ENCODE assay signal across 9 cellular contexts in genomic region chr17:74199306-74200092, GRCh38. TPM values are rescaled to one million over a fixed set of nuclear protein-coding genes. Genes with fewer than 3 reads are reported as not detected.
DNase-seq lines count a peak whose midpoint lies in the region; ATAC-seq, FAIRE-seq and TF ChIP-seq lines count a peak whose summit lies in the region.
"Had no signal": no experiment of that assay in that cellular context is flagged by ENCODE, and none has a peak within 500 bp of the region (broad histone marks: within the 10 kb centered on the region; RNA-seq: fewer than 3 reads in every experiment).

No MANE protein-coding gene starts in this region.

- in situ Hi-C loops in GM12878 (cut with MboI), result loop anchor here (5.0 to 10.0 kb wide), 2 partner anchors 33 to 925 kb away; no protein-coding TSS in a partner anchor

- RAD21 ChIA-PET in GM12878 (lab: Charles Lee; ENCODE audit: unreplicated experiment), result interaction anchor here (0.8 to 2.3 kb wide), 4 partner anchors 63 to 163 kb away, joined by 3 to 14 read pairs (median 4); no protein-coding TSS in a partner anchor

- SMC1A ChIA-PET in GM12878 (lab: Charles Lee; ENCODE audit: uncharacterized antibody, unreplicated experiment), result interaction anchor here (1.0 to 1.6 kb wide), 2 partner anchors 110 to 112 kb away, joined by 3 to 6 read pairs; no protein-coding TSS in a partner anchor

- FAIRE-seq in GM12878 (lab: Jason Lieb, UNC), result peak; percentile 23

- H3K9ac ChIP-seq in MM.1S (ENCODE audit: low read length) (no peak overlapping the region), GM12878 (ENCODE audit: control insufficient read depth, insufficient read depth, low read length) (no peak overlapping the region), iPS-20b (ENCODE audit: low read depth, low read length) (no peak overlapping the region)

- intact Hi-C loops in GM12878 (cut with micrococcal nuclease; ENCODE audit: unreplicated experiment), result loop anchor here (2.0 kb wide), 1 partner anchor 109 kb away; no protein-coding TSS in a partner anchor

- H3K4me1 ChIP-seq in MM.1S (ENCODE audit: low read length), result no peaks in the 10 kb centered on the region
- peaks cover 4% of the 10 kb centered on the region; the same call in 1 of the 2 replicates for H3K4me1 ChIP-seq in GM12878 (ENCODE audit: control insufficient read depth, insufficient read depth, low read length)
- peaks cover 6% of the 10 kb centered on the region; the same call in 1 of the 2 replicates for H3K4me1 ChIP-seq in iPS-20b (ENCODE audit: insufficient read depth, low read length)

- TF ChIP-seq EP300 in GM12878 (IDR thresholded peaks at IDR 0.05; ENCODE audit: borderline replicate concordance in 1 of 2, control insufficient read depth in 1 of 2, low read depth in 2 of 2, low read length in 2 of 2), result no peak

- CTCF ChIA-PET in GM12878 (lab: Yijun Ruan, JAX), result interaction anchor here (0.6 to 6.7 kb wide), 21 partner anchors 8 to 482 kb away, joined by 3 to 68 read pairs (median 4); partner anchors contain the start of gene BTBD17

- H3K9me2 ChIP-seq in MM.1S (replicated peaks; ENCODE audit: insufficient read depth, low read length), result no peaks in the 10 kb centered on the region

- TF ChIP-seq CTCF in GM12872 (IDR thresholded peaks at IDR 0.05; ENCODE audit: insufficient read depth, low read depth, low read length), result peak; percentile 93
- peak; percentile 98 for TF ChIP-seq CTCF in MM.1S (IDR thresholded peaks at IDR 0.05; ENCODE audit: low read length)
- peak; percentile 84 to 98 (median 97) for TF ChIP-seq CTCF in GM12878 (IDR thresholded peaks at IDR 0.05 in 2 of 3, conservative IDR thresholded peaks at IDR 0.05 in 1 of 3; ENCODE audit: control insufficient read depth in 2 of 3, extremely low read depth in 1 of 3, insufficient read depth in 1 of 3, low read depth in 3 of 3, low read length in 3 of 3)

- 25% methylated on average over 35 of the region's 35 CpGs for WGBS in GM12878 (ENCODE audit: insufficient coverage, insufficient replicate concordance, low lambda C conversion rate, missing lambda C conversion rate)

- no TSS peak for BruUV-seq in GM12878 (replicated peaks; lab: Mats Ljungman, UMichigan)

- H3K79me2 ChIP-seq in MM.1S (ENCODE audit: low read length) (peaks cover 10% of the 10 kb centered on the region), GM12878 (ENCODE audit: control insufficient read depth, insufficient read depth, low read length) (peaks cover 10% of the 10 kb centered on the region)

- POLR2A ChIA-PET in GM12878 (lab: Charles Lee), result interaction anchor here (0.5 kb wide), 2 partner anchors 11 to 224 kb away, joined by 3 to 5 read pairs; no protein-coding TSS in a partner anchor

- H4K20me1 ChIP-seq in MM.1S (ENCODE audit: insufficient read depth, low read length) (no peaks in the 10 kb centered on the region), GM12878 (ENCODE audit: control insufficient read depth, insufficient read depth) (no peaks in the 10 kb centered on the region)

- H3K27ac ChIP-seq in MM.1S (ENCODE audit: low read length) (no peak overlapping the region), GM12878 (ENCODE audit: control insufficient read depth, insufficient read depth) (no peak overlapping the region), iPS-20b (ENCODE audit: low read length) (no peak overlapping the region)
- H3K27ac ChIP-seq: epithelial cell of prostate had no signal

- H3K4me2 ChIP-seq in MM.1S (ENCODE audit: low read depth, low read length) (peak overlapping the region; percentile 33), GM12878 (ENCODE audit: control insufficient read depth, insufficient read depth) (no peak overlapping the region)

- DNase-seq in MM.1S, result peak; percentile 52
- DNase-seq in UCSD-AML1 (lab: John Stamatoyannopoulos, UW; ENCODE audit: unreplicated experiment), result peak; percentile 63
- no peak for DNase-seq in GM12878 (ENCODE audit: low read depth, low spot score)
- DNase-seq in stimulated activated CD4-positive, alpha-beta T cell treated with anti-CD3 and anti-CD28 coated beads, Interleukin-12 subunit alpha, Interleukin-12 subunit beta, amount 100 ng/mL, for 4 hours, result peak; percentile 61
- no peak for DNase-seq in foreskin melanocyte

- TF ChIP-seq POLR2A in GM12878 (IDR thresholded peaks at IDR 0.05; ENCODE audit: low read depth, low read length), result no peak

- TF ChIP-seq RAD21 in GM12878 (IDR thresholded peaks at IDR 0.05; ENCODE audit: insufficient read depth, low read depth, low read length), result peak; percentile 56

- ATAC-seq in GM12878, result peak; percentile 73
- ATAC-seq in HG03095 (IDR thresholded peaks at IDR 0.05; ENCODE audit: unreplicated experiment), result no peak

- H3K27me3 ChIP-seq in MM.1S (replicated peaks; ENCODE audit: insufficient read depth, low read length), result peaks cover 82% of the 10 kb centered on the region
- H3K27me3 ChIP-seq in GM12878 (replicated peaks in 1 of 2; ENCODE audit: control insufficient read depth in 2 of 2, insufficient read depth in 2 of 2, low read length in 1 of 2), result peaks cover 3 to 7% of the 10 kb centered on the region in 2 experiments
- peaks cover 35% of the 10 kb centered on the region for H3K27me3 ChIP-seq in iPS-20b (ENCODE audit: insufficient read depth, low read length)

- H2AFZ ChIP-seq in MM.1S (ENCODE audit: low read length) (peak overlapping the region; percentile 28; the same call in 1 of the 2 replicates), GM12878 (ENCODE audit: control insufficient read depth, low read depth, low read length) (peak overlapping the region; percentile 15; the same call in 1 of the 2 replicates)

- H3K36me3 ChIP-seq in MM.1S (replicated peaks; ENCODE audit: insufficient read depth, low read length) (no peaks in the 10 kb centered on the region; the same call in 1 of the 2 replicates), GM12878 (ENCODE audit: control insufficient read depth in 2 of 2, insufficient read depth in 2 of 2, low read length in 1 of 2) (no peaks in the 10 kb centered on the region), iPS-20b (ENCODE audit: insufficient read depth, low read depth, low read length) (peaks cover 8% of the 10 kb centered on the region)

- no peaks in the 10 kb centered on the region for H3K9me3 ChIP-seq in MM.1S (replicated peaks; ENCODE audit: insufficient read depth, low read length)
- no peaks in the 10 kb centered on the region for H3K9me3 ChIP-seq in GM12878 (replicated peaks; ENCODE audit: control insufficient read depth, insufficient read depth, low read length)
- H3K9me3 ChIP-seq in iPS-20b (ENCODE audit: insufficient read depth, low read depth, low read length), result no peaks in the 10 kb centered on the region

- H3F3A ChIP-seq in MM.1S (ENCODE audit: insufficient read depth, low read length), result no peaks in the 10 kb centered on the region

- H3K4me3 ChIP-seq in MM.1S (ENCODE audit: low read length), result peak overlapping the region; percentile 19; the same call in 1 of the 2 replicates
- no peak overlapping the region for H3K4me3 ChIP-seq in GM12878
- peak overlapping the region; percentile 43; the same call in 1 of the 2 replicates for H3K4me3 ChIP-seq in iPS-20b (ENCODE audit: low read length)

TF ChIP-seq in GM12878, 131 proteins besides CTCF, POLR2A, EP300 and RAD21 (continues in another document):
- TF ChIP-seq SIN3A (IDR thresholded peaks at IDR 0.05; ENCODE audit: low read depth, low read length) (no peak), MLLT1 (IDR thresholded peaks at IDR 0.05) (no peak)

RNA-seq across cellular contexts. Expression of gene RPL38, which starts 4.0 kb away (rescaled TPM):
- 157 and 160 TPM in 2 replicates for total RNA-seq in GM12878 (2013; cell fraction: nucleolus; rRNA removed)
- 3,474 and 3,658 TPM in 2 replicates for total RNA-seq in GM12878 (2014; rRNA removed)
- 2,756 and 2,777 TPM in 2 replicates for total RNA-seq in GM12878 (2014; rRNA removed; fragmentation: Illumina TruSeq; extraction: Trizol)
- 1,318 and 1,414 TPM in 2 replicates for total RNA-seq in GM12878 (2021)
- 1,426 TPM for polyA plus RNA-seq in GM12878 (2011; ENCODE audit: low read depth)
- 1,375 and 1,634 TPM in 2 replicates for polyA plus RNA-seq in GM12878 (2011; rRNA removed)
- polyA plus RNA-seq in GM12878 (2011; cell fraction: cytosol; rRNA removed), result 350 and 2,010 TPM in 2 replicates
- 901 and 1,479 TPM in 2 replicates for polyA plus RNA-seq in GM12878 (2011; cell fraction: nucleus; rRNA removed)
- 5,418 and 5,579 TPM in 2 replicates for polyA plus RNA-seq in GM12878 (2012)
- polyA plus RNA-seq in GM12878 (2014; fragmentation: Illumina TruSeq; extraction: Trizol), result 1,052 and 1,828 TPM in 2 replicates
- polyA plus RNA-seq in GM12878 (2014; fragmentation: Nextera tagmentation; extraction: Ambion mirVana), result 1,000 to 10,000 TPM; 2,918 to 3,855 TPM
- 4,938 and 5,822 TPM in 2 replicates for polyA plus RNA-seq in GM12878 (2014; rRNA removed)
- polyA plus RNA-seq in GM12878 (2016; fragmentation: Nextera tagmentation; extraction: Ambion mirVana), result 1,000 to 10,000 TPM; 2,421 to 2,570 TPM
- polyA minus RNA-seq in GM12878 (2011; rRNA and poly(A)+ RNA removed), result 1,625 and 2,002 TPM in 2 replicates
- polyA minus RNA-seq in GM12878 (2011; cell fraction: cytosol; rRNA and poly(A)+ RNA removed), result 442 and 456 TPM in 2 replicates
- polyA minus RNA-seq in GM12878 (2011; cell fraction: nucleus; rRNA and poly(A)+ RNA removed), result 137 and 144 TPM in 2 replicates

RNA-seq across cellular contexts. Expression of gene TTYH2, which starts 13.9 kb away (rescaled TPM):
- total RNA-seq in GM12878 (2013; cell fraction: nucleolus; rRNA removed), result 149 and 160 TPM in 2 replicates
- total RNA-seq in GM12878 (2014; rRNA removed), result 9.7 and 10.7 TPM in 2 replicates
- 4.2 and 4.4 TPM in 2 replicates for total RNA-seq in GM12878 (2014; rRNA removed; fragmentation: Illumina TruSeq; extraction: Trizol)
- total RNA-seq in GM12878 (2021), result 7.7 and 8.5 TPM in 2 replicates
- polyA plus RNA-seq in GM12878 (2011; ENCODE audit: low read depth), result 2.5 TPM
- polyA plus RNA-seq in GM12878 (2011; rRNA removed), result 14.1 and 25.2 TPM in 2 replicates
- polyA plus RNA-seq in GM12878 (2011; cell fraction: cytosol; rRNA removed), result 24.7 and 32.7 TPM in 2 replicates
- 99.0 and 109 TPM in 2 replicates for polyA plus RNA-seq in GM12878 (2011; cell fraction: nucleus; rRNA removed)
- 3.8 and 5.7 TPM in 2 replicates for polyA plus RNA-seq in GM12878 (2012)
- polyA plus RNA-seq in GM12878 (2014; fragmentation: Illumina TruSeq; extraction: Trizol), result 5.8 and 6.6 TPM in 2 replicates
- under 1 TPM; 0.26 to 0.47 TPM for polyA plus RNA-seq in GM12878 (2014; fragmentation: Nextera tagmentation; extraction: Ambion mirVana)
- 9.9 and 10.4 TPM in 2 replicates for polyA plus RNA-seq in GM12878 (2014; rRNA removed)
- polyA plus RNA-seq in GM12878 (2016; fragmentation: Nextera tagmentation; extraction: Ambion mirVana), result 1 to 10 TPM; 6.5 to 6.7 TPM
- 24.1 and 32.2 TPM in 2 replicates for polyA minus RNA-seq in GM12878 (2011; rRNA and poly(A)+ RNA removed)
- 5.4 and 7.2 TPM in 2 replicates for polyA minus RNA-seq in GM12878 (2011; cell fraction: cytosol; rRNA and poly(A)+ RNA removed)
- polyA minus RNA-seq in GM12878 (2011; cell fraction: nucleus; rRNA and poly(A)+ RNA removed), result 20.9 and 23.5 TPM in 2 replicates

Comparison
In these comparisons a context has a peak if more than half of its experiments do, and no peak if none do; other contexts are left out.
1. DNase-seq: peak in MM.1S (single experiment), UCSD-AML1 (single experiment) and stimulated activated CD4-positive, alpha-beta T cell treated with anti-CD3 and anti-CD28 coated beads, Interleukin-12 subunit alpha, Interleukin-12 subunit beta, amount 100 ng/mL, for 4 hours (single experiment); none in GM12878 (single experiment) and foreskin melanocyte (single experiment).
2. Peak in every context shown above with its lines, with median percentiles within 50 percentile points of each other: CTCF ChIP-seq.